8 cellular contexts compared by ENCODE assay signal in the genomic region with DNA sequence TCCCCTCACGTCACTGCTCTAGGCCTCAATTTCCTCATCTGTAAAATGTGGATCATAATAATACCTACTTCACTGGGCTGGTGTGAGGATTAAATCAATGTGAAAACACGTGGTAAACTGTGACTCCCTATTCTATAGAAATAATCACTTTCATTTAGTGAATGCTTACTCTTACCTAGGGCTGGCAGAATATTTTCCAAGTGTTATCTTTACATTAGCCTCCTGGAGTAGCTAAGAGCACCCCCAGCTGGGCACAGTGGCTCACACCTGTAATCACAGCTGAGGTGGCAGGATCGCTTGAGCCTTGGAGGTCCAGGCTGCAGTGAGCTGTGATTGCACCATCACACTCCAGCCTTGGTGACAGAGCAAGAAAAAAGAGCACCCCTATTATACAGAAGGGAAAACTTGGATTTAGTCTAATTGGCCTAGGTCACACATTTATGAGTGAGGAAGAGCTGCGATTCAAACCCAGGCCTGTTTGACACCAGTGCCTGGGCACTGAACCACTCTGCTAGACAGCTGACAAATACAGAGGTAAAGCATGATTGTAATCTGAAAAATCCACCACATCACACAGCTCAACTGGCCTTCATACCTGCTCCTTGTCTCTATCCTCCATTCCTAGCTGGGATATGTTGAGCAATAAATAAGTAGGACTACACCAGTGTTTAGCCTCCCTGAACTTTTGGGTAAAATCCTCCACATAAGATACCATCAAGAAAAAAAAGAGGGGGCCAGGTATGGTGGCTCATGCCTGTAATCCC. TPM values are rescaled to one million over a fixed set of nuclear protein-coding genes. Genes with fewer than 3 reads are reported as not detected.
A peak's percentile ranks its signal among the peaks of the same experiment; 100 is the strongest.
DNase-seq lines count a peak whose midpoint lies in the region; ATAC-seq and TF ChIP-seq lines count a peak whose summit lies in the region.

No MANE protein-coding gene starts in this region.

- peaks cover 24% of the 10 kb centered on the region for H3K4me1 ChIP-seq in CD4-positive, CD25-positive, alpha-beta regulatory T cell (ENCODE audit: control insufficient read depth, insufficient read depth, low read length, poor library complexity, severe bottlenecking)
- peaks cover 13% of the 10 kb centered on the region for H3K4me1 ChIP-seq in hepatocyte (ENCODE audit: insufficient read depth)

- peak; percentile 32 for TF ChIP-seq CTCF in hepatocyte (IDR thresholded peaks at IDR 0.05; ENCODE audit: poor library complexity)

- H3K27me3 Mint-ChIP-seq in CD4-positive, CD25-positive, alpha-beta regulatory T cell = no peaks in the 10 kb centered on the region
- H3K27me3 Mint-ChIP-seq in activated T-cell treated with anti-CD3 and anti-CD28 coated beads, Interleukin-2, amount 50 U/mL, for 72 hours (ENCODE audit: low read depth) = no peaks in the 10 kb centered on the region
- no peaks in the 10 kb centered on the region for H3K27me3 Mint-ChIP-seq in stimulated activated naive CD8-positive, alpha-beta T cell treated with anti-CD3 and anti-CD28 coated beads, Interleukin-15, Interleukin-2, amounts not matched to agents 100 ng/mL and 50 ng/mL, for 24 hours

- no peaks in the 10 kb centered on the region for H3K27me3 ChIP-seq in CD4-positive, CD25-positive, alpha-beta regulatory T cell (ENCODE audit: control insufficient read depth, insufficient read depth, low read length)
- no peaks in the 10 kb centered on the region for H3K27me3 ChIP-seq in hepatocyte

- H3K4me3 ChIP-seq in CD4-positive, CD25-positive, alpha-beta regulatory T cell (ENCODE audit: low read depth, low read length) = peak overlapping the region; percentile 61
- peak overlapping the region; percentile 75 for H3K4me3 ChIP-seq in Jurkat, Clone E6-1 (ENCODE audit: low read length)
- H3K4me3 ChIP-seq in hepatocyte = no peak overlapping the region

- H3K9me2 ChIP-seq in hepatocyte (replicated peaks; ENCODE audit: insufficient read depth) = no peaks in the 10 kb centered on the region

- peak in 2 of 3 donors; percentile 26 to 53 for DNase-seq in CD4-positive, CD25-positive, alpha-beta regulatory T cell
- DNase-seq in Jurkat, Clone E6-1 (ENCODE audit: low read depth, low spot score) = no peak
- peak; percentile 21 to 47 for DNase-seq in activated T-cell treated with anti-CD3 and anti-CD28 coated beads, Interleukin-2, amount 50 U/mL, for 72 hours
- DNase-seq in hepatocyte (ENCODE audit: low spot score) (peak; percentile 55), Kasumi-1 (lab: John Stamatoyannopoulos, UW) (no peak), 8988T (no peak)

- H3K36me3 Mint-ChIP-seq in CD4-positive, CD25-positive, alpha-beta regulatory T cell = no peaks in the 10 kb centered on the region
- peaks cover 0 to 1% of the 10 kb centered on the region in 2 donors for H3K36me3 Mint-ChIP-seq in activated T-cell treated with anti-CD3 and anti-CD28 coated beads, Interleukin-2, amount 50 U/mL, for 72 hours (ENCODE audit: insufficient read depth in 2 of 2)
- H3K36me3 Mint-ChIP-seq in stimulated activated naive CD8-positive, alpha-beta T cell treated with anti-CD3 and anti-CD28 coated beads, Interleukin-15, Interleukin-2, amounts not matched to agents 100 ng/mL and 50 ng/mL, for 24 hours (ENCODE audit: low read depth) = no peaks in the 10 kb centered on the region

- H3K36me3 ChIP-seq in CD4-positive, CD25-positive, alpha-beta regulatory T cell (ENCODE audit: control insufficient read depth, insufficient read depth, low read length) = no peaks in the 10 kb centered on the region
- no peaks in the 10 kb centered on the region for H3K36me3 ChIP-seq in hepatocyte (replicated peaks; ENCODE audit: insufficient read depth, low read depth)

- H3K9me3 ChIP-seq in CD4-positive, CD25-positive, alpha-beta regulatory T cell (ENCODE audit: control insufficient read depth in 2 of 2, low read length in 2 of 2) = no peaks in the 10 kb centered on the region
- H3K9me3 ChIP-seq in hepatocyte (ENCODE audit: low read depth) = no peaks in the 10 kb centered on the region

- H4K20me1 ChIP-seq in hepatocyte (ENCODE audit: insufficient read depth, poor library complexity, severe bottlenecking) = no peaks in the 10 kb centered on the region

- peak overlapping the region; percentile 95 for H3K4me2 ChIP-seq in hepatocyte

- 44% methylated on average over 4 of the region's 4 CpGs for WGBS in hepatocyte (ENCODE audit: low lambda C conversion rate, missing lambda C conversion rate)

- ATAC-seq in CD4-positive, CD25-positive, alpha-beta regulatory T cell (ENCODE audit: low read depth in 2 of 2) = no peak
- peak; percentile 12 to 14 for ATAC-seq in activated T-cell treated with anti-CD3 and anti-CD28 coated beads, Interleukin-2, amount 50 U/mL, for 72 hours (replicated peaks in 1 of 2)
- no peak for ATAC-seq in HG03378 (IDR thresholded peaks at IDR 0.05; ENCODE audit: unreplicated experiment)

- peaks cover 2% of the 10 kb centered on the region for H3K79me2 ChIP-seq in hepatocyte

- H3K27ac ChIP-seq in CD4-positive, CD25-positive, alpha-beta regulatory T cell (ENCODE audit: insufficient read depth, low read length, poor library complexity, severe bottlenecking) = peak overlapping the region; percentile 79
- H3K27ac ChIP-seq in hepatocyte = no peak overlapping the region

- H3K4me3 Mint-ChIP-seq in CD4-positive, CD25-positive, alpha-beta regulatory T cell = peak overlapping the region; percentile 92 to 97 (median 93)
- peak overlapping the region; percentile 91 to 95 for H3K4me3 Mint-ChIP-seq in activated T-cell treated with anti-CD3 and anti-CD28 coated beads, Interleukin-2, amount 50 U/mL, for 72 hours
- peak overlapping the region; percentile 88 for H3K4me3 Mint-ChIP-seq in stimulated activated naive CD8-positive, alpha-beta T cell treated with anti-CD3 and anti-CD28 coated beads, Interleukin-15, Interleukin-2, amounts not matched to agents 100 ng/mL and 50 ng/mL, for 24 hours

- peak overlapping the region; percentile 52 to 94 (median 92) for H3K27ac Mint-ChIP-seq in CD4-positive, CD25-positive, alpha-beta regulatory T cell
- H3K27ac Mint-ChIP-seq in activated T-cell treated with anti-CD3 and anti-CD28 coated beads, Interleukin-2, amount 50 U/mL, for 72 hours = peak overlapping the region; percentile 80
- peak overlapping the region; percentile 70 for H3K27ac Mint-ChIP-seq in stimulated activated naive CD8-positive, alpha-beta T cell treated with anti-CD3 and anti-CD28 coated beads, Interleukin-15, Interleukin-2, amounts not matched to agents 100 ng/mL and 50 ng/mL, for 24 hours

- H2AFZ ChIP-seq in hepatocyte = peak overlapping the region; percentile 92

- peaks cover 0 to 1% (median 0%) of the 10 kb centered on the region in 7 donors for H3K9me3 Mint-ChIP-seq in CD4-positive, CD25-positive, alpha-beta regulatory T cell
- H3K9me3 Mint-ChIP-seq in activated T-cell treated with anti-CD3 and anti-CD28 coated beads, Interleukin-2, amount 50 U/mL, for 72 hours = peaks cover 2% of the 10 kb centered on the region in 2 donors
- H3K9me3 Mint-ChIP-seq in stimulated activated naive CD8-positive, alpha-beta T cell treated with anti-CD3 and anti-CD28 coated beads, Interleukin-15, Interleukin-2, amounts not matched to agents 100 ng/mL and 50 ng/mL, for 24 hours = no peaks in the 10 kb centered on the region

- H3K4me1 Mint-ChIP-seq in CD4-positive, CD25-positive, alpha-beta regulatory T cell = peaks cover 4 to 24% (median 12%) of the 10 kb centered on the region in 4 donors
- H3K4me1 Mint-ChIP-seq in activated T-cell treated with anti-CD3 and anti-CD28 coated beads, Interleukin-2, amount 50 U/mL, for 72 hours (ENCODE audit: low read depth) = peaks cover 17% of the 10 kb centered on the region
- peaks cover 13% of the 10 kb centered on the region for H3K4me1 Mint-ChIP-seq in stimulated activated naive CD8-positive, alpha-beta T cell treated with anti-CD3 and anti-CD28 coated beads, Interleukin-15, Interleukin-2, amounts not matched to agents 100 ng/mL and 50 ng/mL, for 24 hours (ENCODE audit: low read depth)

RNA-seq across cellular contexts. Expression of a gene that starts 1.4 kb away (rescaled TPM):
- 6.2 TPM for total RNA-seq in CD4-positive, CD25-positive, alpha-beta regulatory T cell
- 1 to 10 TPM; 3.8 to 8.0 (median 4.9) TPM for polyA plus RNA-seq in CD4-positive, CD25-positive, alpha-beta regulatory T cell
- polyA plus RNA-seq in Jurkat, Clone E6-1 (2012; ENCODE audit: insufficient read depth, insufficient read length) = 11.1 TPM
- total RNA-seq in activated T-cell treated with anti-CD3 and anti-CD28 coated beads, Interleukin-2, amount 50 U/mL, for 72 hours = 1 to 10 TPM; 2.2 to 3.7 TPM
- total RNA-seq in hepatocyte = 24.5 and 28.0 TPM in 2 replicates
- 24.0 and 24.6 TPM in 2 replicates for polyA plus RNA-seq in hepatocyte

RNA-seq across cellular contexts. Expression of a gene that starts 43.7 kb away (rescaled TPM):
- total RNA-seq in CD4-positive, CD25-positive, alpha-beta regulatory T cell = 48.0 TPM
- 10 to 100 TPM; 31.4 to 37.6 (median 34.6) TPM for polyA plus RNA-seq in CD4-positive, CD25-positive, alpha-beta regulatory T cell
- 45.6 TPM for polyA plus RNA-seq in Jurkat, Clone E6-1 (2012; ENCODE audit: insufficient read depth, insufficient read length)
- total RNA-seq in activated T-cell treated with anti-CD3 and anti-CD28 coated beads, Interleukin-2, amount 50 U/mL, for 72 hours = 10 to 100 TPM; 43.0 to 64.2 TPM
- 22.4 and 35.6 TPM in 2 replicates for total RNA-seq in hepatocyte
- 52.2 and 63.1 TPM in 2 replicates for polyA plus RNA-seq in hepatocyte

RNA-seq across cellular contexts. Expression of a gene that starts 44.9 kb away (rescaled TPM):
- total RNA-seq in CD4-positive, CD25-positive, alpha-beta regulatory T cell = 31.0 TPM
- polyA plus RNA-seq in CD4-positive, CD25-positive, alpha-beta regulatory T cell = 10 to 100 TPM; 11.8 to 14.8 (median 13.2) TPM
- 7.8 TPM for polyA plus RNA-seq in Jurkat, Clone E6-1 (2012; ENCODE audit: insufficient read depth, insufficient read length)
- 10 to 100 TPM; 14.4 to 15.7 TPM for total RNA-seq in activated T-cell treated with anti-CD3 and anti-CD28 coated beads, Interleukin-2, amount 50 U/mL, for 72 hours
- total RNA-seq in hepatocyte = 29.2 and 31.1 TPM in 2 replicates
- polyA plus RNA-seq in hepatocyte = 33.1 and 37.5 TPM in 2 replicates

Comparison
In these comparisons a context has a peak if more than half of its experiments do, and no peak if none do; other contexts are left out.
1. ATAC-seq: peak in activated T-cell treated with anti-CD3 and anti-CD28 coated beads, Interleukin-2, amount 50 U/mL, for 72 hours (2 of 2); none in CD4-positive, CD25-positive, alpha-beta regulatory T cell (0 of 2) and HG03378 (single experiment).
2. DNase-seq: peak in CD4-positive, CD25-positive, alpha-beta regulatory T cell (2 of 3), activated T-cell treated with anti-CD3 and anti-CD28 coated beads, Interleukin-2, amount 50 U/mL, for 72 hours (2 of 2) and hepatocyte (single experiment); none in Jurkat, Clone E6-1 (single experiment), Kasumi-1 (0 of 2) and 8988T (single experiment).
3. Peak in every context shown above with its lines, with median percentiles within 50 percentile points of each other: H3K27ac Mint-ChIP-seq and H3K4me3 Mint-ChIP-seq.